ENCODE assay signal across 8 cellular contexts in genomic region chr10:68871105-68871711, GRCh38. TPM values are rescaled to one million over a fixed set of nuclear protein-coding genes. Genes with fewer than 3 reads are reported as not detected.
A peak's percentile ranks its signal among the peaks of the same experiment; 100 is the strongest.
DNase-seq lines count a peak whose midpoint lies in the region; ATAC-seq and TF ChIP-seq lines count a peak whose summit lies in the region.

No MANE protein-coding gene starts in this region.

- peak overlapping the region; percentile 69 to 77 (median 74) for H3K27ac ChIP-seq in esophagus muscularis mucosa (replicated peaks in 1 of 4)

- H3K27me3 Mint-ChIP-seq in progenitor cell of endocrine pancreas, result no peaks in the 10 kb centered on the region
- no peaks in the 10 kb centered on the region for H3K27me3 Mint-ChIP-seq in activated CD4-positive, alpha-beta T cell treated with anti-CD3 and anti-CD28 coated beads, Interleukin-2, amount 10 ng/mL, durations not matched to agents 7 days and 5 days

- H3K9me3 Mint-ChIP-seq in progenitor cell of endocrine pancreas (ENCODE audit: low read depth), result peaks cover 15% of the 10 kb centered on the region
- H3K9me3 Mint-ChIP-seq in activated CD4-positive, alpha-beta T cell treated with anti-CD3 and anti-CD28 coated beads, Interleukin-2, amount 10 ng/mL, durations not matched to agents 7 days and 5 days, result no peaks in the 10 kb centered on the region

- no peaks in the 10 kb centered on the region for H3K27me3 ChIP-seq in esophagus muscularis mucosa

- peaks cover 6 to 41% (median 33%) of the 10 kb centered on the region in 4 donors for H3K4me1 ChIP-seq in esophagus muscularis mucosa

- peaks cover 13% of the 10 kb centered on the region for H3K36me3 Mint-ChIP-seq in progenitor cell of endocrine pancreas (ENCODE audit: insufficient read depth)
- no peaks in the 10 kb centered on the region for H3K36me3 Mint-ChIP-seq in activated CD4-positive, alpha-beta T cell treated with anti-CD3 and anti-CD28 coated beads, Interleukin-2, amount 10 ng/mL, durations not matched to agents 7 days and 5 days (ENCODE audit: low read depth)

- POLR2A ChIA-PET in activated CD4-positive, alpha-beta T cell treated with anti-CD3 and anti-CD28 coated beads, Interleukin-2, amount 10 ng/mL, durations not matched to agents 7 days and 5 days (lab: Charles Lee), result no interaction called here

- TF ChIP-seq EP300 in esophagus muscularis mucosa (IDR thresholded peaks at IDR 0.05), result no peak

- H3K27ac Mint-ChIP-seq in progenitor cell of endocrine pancreas, result peak overlapping the region; percentile 83
- no peak overlapping the region for H3K27ac Mint-ChIP-seq in activated CD4-positive, alpha-beta T cell treated with anti-CD3 and anti-CD28 coated beads, Interleukin-2, amount 10 ng/mL, durations not matched to agents 7 days and 5 days

- WGBS in esophagus muscularis mucosa, result 50% methylated on average over 6 of the region's 6 CpGs

- H3K36me3 ChIP-seq in esophagus muscularis mucosa, result no peaks in the 10 kb centered on the region

- H3K9me3 ChIP-seq in esophagus muscularis mucosa, result no peaks in the 10 kb centered on the region

- DNase-seq in ELR (ENCODE audit: low read depth) (peak; percentile 11), NCI-H446 (lab: John Stamatoyannopoulos, UW) (peak; percentile 3 to 39), esophagus muscularis mucosa (ENCODE audit: extremely low spot score) (no peak), progenitor cell of endocrine pancreas (ENCODE audit: low spot score, unreplicated experiment) (no peak), SW 1271 (lab: John Stamatoyannopoulos, UW) (no peak), NCI-H128 (lab: John Stamatoyannopoulos, UW; ENCODE audit: unreplicated experiment) (no peak)
- no peak for DNase-seq in activated CD4-positive, alpha-beta T cell treated with anti-CD3 and anti-CD28 coated beads, Interleukin-2, amount 10 ng/mL, durations not matched to agents 7 days and 5 days

- peaks cover 20% of the 10 kb centered on the region for H3K4me1 Mint-ChIP-seq in progenitor cell of endocrine pancreas (ENCODE audit: low read depth)
- H3K4me1 Mint-ChIP-seq in activated CD4-positive, alpha-beta T cell treated with anti-CD3 and anti-CD28 coated beads, Interleukin-2, amount 10 ng/mL, durations not matched to agents 7 days and 5 days, result peaks cover 6% of the 10 kb centered on the region

- CTCF ChIA-PET in activated CD4-positive, alpha-beta T cell treated with anti-CD3 and anti-CD28 coated beads, Interleukin-2, amount 10 ng/mL, durations not matched to agents 7 days and 5 days (lab: Charles Lee), result interaction anchor here (1.0 to 1.3 kb wide), 3 partner anchors 9 to 22 kb away, joined by 3 to 5 read pairs (median 4); no protein-coding TSS in a partner anchor

- ATAC-seq in HG03571 (IDR thresholded peaks at IDR 0.05; ENCODE audit: unreplicated experiment), result no peak

- intact Hi-C loops in esophagus muscularis mucosa (cut with DNase I), result no loop called here

- peak overlapping the region; percentile 16 for H3K4me3 Mint-ChIP-seq in progenitor cell of endocrine pancreas (ENCODE audit: low read depth)
- H3K4me3 Mint-ChIP-seq in activated CD4-positive, alpha-beta T cell treated with anti-CD3 and anti-CD28 coated beads, Interleukin-2, amount 10 ng/mL, durations not matched to agents 7 days and 5 days, result no peak overlapping the region

- TF ChIP-seq CTCF in esophagus muscularis mucosa (IDR thresholded peaks at IDR 0.05), result no peak
- TF ChIP-seq CTCF in progenitor cell of endocrine pancreas (IDR thresholded peaks at IDR 0.05; ENCODE audit: unreplicated experiment), result no peak

- H3K4me3 ChIP-seq in esophagus muscularis mucosa, result no peak overlapping the region

- no peak for TF ChIP-seq POLR2A in esophagus muscularis mucosa (IDR thresholded peaks at IDR 0.05; ENCODE audit: low read depth)

RNA-seq across cellular contexts. Expression of gene DDX50, which starts 29.9 kb away (rescaled TPM):
- total RNA-seq in esophagus muscularis mucosa (10 to 100 TPM; 33.0 to 49.6 (median 47.4) TPM), progenitor cell of endocrine pancreas (42.3 and 45.3 TPM in 2 replicates)
- total RNA-seq in activated CD4-positive, alpha-beta T cell treated with anti-CD3 and anti-CD28 coated beads, Interleukin-2, amount 10 ng/mL, durations not matched to agents 7 days and 5 days, result 10 to 100 TPM; 44.6 to 48.6 TPM

RNA-seq across cellular contexts. Expression of gene STOX1, which starts 43.9 kb away (rescaled TPM):
- total RNA-seq in esophagus muscularis mucosa, result 10 to 100 TPM in 2 of 4 donors, 1 to 10 TPM in 2; 3.0 to 13.6 (median 10.0) TPM
- total RNA-seq in progenitor cell of endocrine pancreas, result 7.8 and 8.0 TPM in 2 replicates
- 1 to 10 TPM; 1.1 to 1.5 TPM for total RNA-seq in activated CD4-positive, alpha-beta T cell treated with anti-CD3 and anti-CD28 coated beads, Interleukin-2, amount 10 ng/mL, durations not matched to agents 7 days and 5 days

Comparison
In these comparisons a context has a peak if more than half of its experiments do, and no peak if none do; other contexts are left out.
1. DNase-seq: peak in ELR (single experiment) and NCI-H446 (2 of 2); none in esophagus muscularis mucosa (single experiment), progenitor cell of endocrine pancreas (single experiment), SW 1271 (0 of 2), NCI-H128 (single experiment) and activated CD4-positive, alpha-beta T cell treated with anti-CD3 and anti-CD28 coated beads, Interleukin-2, amount 10 ng/mL, durations not matched to agents 7 days and 5 days (single experiment).